17 cellular contexts compared by ENCODE assay signal in the genomic region with DNA sequence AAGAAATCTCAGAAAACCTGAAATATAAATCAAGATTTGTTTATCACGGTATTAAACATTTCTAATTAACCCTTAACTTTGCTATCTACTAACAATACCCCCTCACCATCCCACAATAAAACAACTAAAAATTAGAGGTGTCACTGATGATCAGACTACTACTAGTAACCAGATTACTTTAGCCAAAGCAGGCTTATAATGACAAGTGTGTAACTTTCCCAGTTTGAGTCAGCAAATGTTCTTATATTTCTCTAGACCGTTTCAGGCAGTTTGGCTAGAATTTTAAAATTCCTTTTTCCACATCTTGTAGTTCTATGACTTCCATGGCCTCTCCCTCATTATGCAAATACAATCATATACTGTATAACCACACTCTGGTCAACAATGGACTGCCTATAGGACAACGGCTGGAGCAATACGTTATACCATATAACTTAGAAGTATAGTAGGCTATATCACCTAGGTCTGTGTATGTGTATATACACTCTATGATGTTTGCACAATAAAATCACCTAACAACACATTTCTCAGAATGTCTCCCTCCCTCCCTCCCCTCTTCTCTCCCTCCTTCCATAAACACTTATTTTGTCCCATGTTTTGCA.
"Had no signal": no experiment of that assay in that cellular context is flagged by ENCODE, and none has a peak within 500 bp of the region (broad histone marks: within the 10 kb centered on the region; RNA-seq: fewer than 3 reads in every experiment).

No MANE protein-coding gene starts in this region.

- H3K4me1 Mint-ChIP-seq: immature natural killer cell had no signal

- H3K36me3 Mint-ChIP-seq: immature natural killer cell had no signal

- ATAC-seq: foreskin keratinocyte, lower lobe of right lung, pancreas, right cardiac atrium had no signal

- H3K27ac Mint-ChIP-seq: endodermal cell, immature natural killer cell, progenitor cell of endocrine pancreas had no signal

- H3K9me3 Mint-ChIP-seq: endodermal cell, immature natural killer cell, memory B cell, naive B cell had no signal

- H3K27me3 Mint-ChIP-seq: memory B cell, naive B cell, progenitor cell of endocrine pancreas had no signal

- DNase-seq: colonic mucosa; effector CD4-positive, alpha-beta T cell; endodermal cell; erythroblast; foreskin keratinocyte; immature natural killer cell; left ventricle myocardium inferior; lower lobe of right lung; midbrain; naive B cell; pancreas; right cardiac atrium; stimulated activated CD4-positive, alpha-beta T cell treated with anti-CD3 and anti-CD28 coated beads, Interleukin-2, amount 100 ng/mL, for 48 hours; stimulated activated naive CD4-positive, alpha-beta T cell treated with Interleukin-2 at 50 U/mL for 16 hours; trophoblast cell had no signal

- H3K4me3 Mint-ChIP-seq: endodermal cell, immature natural killer cell, memory B cell, naive B cell had no signal
